7 cellular contexts compared by ENCODE assay signal in the genomic region with DNA sequence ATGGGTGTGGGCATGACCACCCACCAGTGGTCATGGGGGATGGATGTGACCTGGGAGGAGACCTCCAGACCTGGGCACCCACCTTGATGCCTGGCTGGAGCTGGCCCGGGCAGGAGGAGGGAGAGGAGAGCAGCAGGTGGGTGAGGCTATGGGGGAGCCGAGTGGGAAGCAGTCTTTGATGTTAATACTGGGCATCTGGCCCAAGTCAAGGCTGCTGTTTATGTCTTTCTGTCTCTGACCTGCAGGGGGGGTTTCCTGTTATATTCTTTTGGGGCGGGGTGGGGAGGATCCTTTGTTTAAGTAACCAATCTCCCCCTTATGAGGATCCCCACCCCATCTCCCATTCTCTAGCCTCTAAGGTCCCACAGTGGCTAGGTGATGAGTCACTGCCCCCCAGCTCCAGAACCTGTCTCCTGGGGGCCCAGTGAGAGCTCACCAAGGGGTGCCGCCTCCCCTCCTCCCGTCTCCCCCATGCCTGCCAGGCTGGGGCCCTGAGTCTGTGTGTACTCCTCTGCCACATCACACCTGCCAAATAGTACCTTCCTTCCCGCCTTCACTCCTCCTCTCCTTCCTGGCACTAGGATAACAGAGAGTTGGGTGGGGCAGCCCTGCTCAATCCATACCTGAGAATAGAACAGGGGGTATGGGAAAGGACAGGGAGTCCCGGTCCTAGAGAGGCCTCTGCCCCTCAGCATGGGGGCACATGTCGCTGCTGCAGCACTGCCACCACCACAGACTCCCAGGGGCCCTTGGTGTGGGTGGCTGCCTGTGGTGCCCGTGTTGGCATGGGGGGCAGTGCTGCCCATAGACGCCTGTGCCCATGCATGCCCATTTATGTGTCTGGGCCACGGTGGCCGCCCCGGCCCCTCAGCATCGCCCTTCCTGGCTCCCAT. TPM values are rescaled to one million over a fixed set of nuclear protein-coding genes. Genes with fewer than 3 reads are reported as not detected.
DNase-seq lines count a peak whose midpoint lies in the region; ATAC-seq and TF ChIP-seq lines count a peak whose summit lies in the region.

No MANE protein-coding gene starts in this region.

- H3K9me3 Mint-ChIP-seq in osteocyte (ENCODE audit: unreplicated experiment): no peaks in the 10 kb centered on the region

- H3K36me3 Mint-ChIP-seq in osteocyte (ENCODE audit: unreplicated experiment): no peaks in the 10 kb centered on the region

- H3K27me3 Mint-ChIP-seq in osteocyte (ENCODE audit: unreplicated experiment): no peaks in the 10 kb centered on the region

- peak; percentile 45 for DNase-seq in GM10266 (ENCODE audit: extremely low spot score)
- DNase-seq in NCI-H1092 treated with DMSO at 0.1 percent for 48 hours (lab: John Stamatoyannopoulos, UW): peak; percentile 74
- peak; percentile 34 for DNase-seq in activated CD4-positive, alpha-beta T cell treated with anti-CD3 and anti-CD28 coated beads, Interleukin-2, amount 50 U/mL, for 1 hour
- no peak for DNase-seq in epithelial cell of proximal tubule (ENCODE audit: low read depth)
- no peak for DNase-seq in osteocyte (ENCODE audit: extremely low spot score, unreplicated experiment)
- no peak for DNase-seq in occipital lobe (lab: John Stamatoyannopoulos, UW)

- no peak for ATAC-seq in GM18502 (IDR thresholded peaks at IDR 0.05; ENCODE audit: poor library complexity, unreplicated experiment)

- TF ChIP-seq CTCF in GM10266 (IDR thresholded peaks at IDR 0.05; ENCODE audit: control insufficient read depth, insufficient read depth, low read depth, missing control alignments) (no peak), epithelial cell of proximal tubule (conservative IDR thresholded peaks at IDR 0.05; ENCODE audit: low read depth, low read length) (peak; percentile 37), osteocyte (IDR thresholded peaks at IDR 0.05) (peak; percentile 24)

- H3K27ac Mint-ChIP-seq in osteocyte (ENCODE audit: unreplicated experiment): peak overlapping the region; percentile 93

- peaks cover 88% of the 10 kb centered on the region for H3K4me1 Mint-ChIP-seq in osteocyte (ENCODE audit: unreplicated experiment)

- peak overlapping the region; percentile 47 for H3K4me3 Mint-ChIP-seq in osteocyte (ENCODE audit: unreplicated experiment)

- H3K4me3 ChIP-seq in epithelial cell of proximal tubule (ENCODE audit: low read depth, low read length): no peak overlapping the region

RNA-seq across cellular contexts. Expression of a gene that starts 7.2 kb away (rescaled TPM):
- total RNA-seq in epithelial cell of proximal tubule (3.8 and 5.4 TPM in 2 replicates), osteocyte (44.6 and 46.3 TPM in 2 replicates), occipital lobe (91.1 TPM)

RNA-seq across cellular contexts. Expression of a gene that starts 15.8 kb away (rescaled TPM):
- total RNA-seq in epithelial cell of proximal tubule (90.0 and 98.6 TPM in 2 replicates), osteocyte (74.5 and 96.2 TPM in 2 replicates), occipital lobe (72.5 TPM)

RNA-seq across cellular contexts. Expression of a gene that starts 30.4 kb away (rescaled TPM):
- 0.40 and 1.2 TPM in 2 replicates for total RNA-seq in epithelial cell of proximal tubule
- total RNA-seq in osteocyte: 6.1 and 6.9 TPM in 2 replicates
- 0.78 TPM for total RNA-seq in occipital lobe

RNA-seq across cellular contexts. Expression of a gene that starts 51.8 kb away (rescaled TPM):
- total RNA-seq in epithelial cell of proximal tubule: 44.5 and 59.3 TPM in 2 replicates
- 85.9 and 86.8 TPM in 2 replicates for total RNA-seq in osteocyte
- 89.2 TPM for total RNA-seq in occipital lobe

RNA-seq across cellular contexts. Expression of a gene that starts 54.8 kb away (rescaled TPM):
- not detected in 2 replicates for total RNA-seq in epithelial cell of proximal tubule
- total RNA-seq in osteocyte: not detected in 2 replicates
- 0.16 TPM for total RNA-seq in occipital lobe

Comparison
In these comparisons a context has a peak if more than half of its experiments do, and no peak if none do; other contexts are left out.
1. DNase-seq: peak in GM10266 (single experiment), NCI-H1092 treated with DMSO at 0.1 percent for 48 hours (single experiment) and activated CD4-positive, alpha-beta T cell treated with anti-CD3 and anti-CD28 coated beads, Interleukin-2, amount 50 U/mL, for 1 hour (single experiment); none in epithelial cell of proximal tubule (single experiment), osteocyte (single experiment) and occipital lobe (single experiment).